In genomic region chr7:140242057-140243031, GRCh38 we compare ENCODE assay signal across 9 cellular contexts.
DNase-seq lines count a peak whose midpoint lies in the region; ATAC-seq and TF ChIP-seq lines count a peak whose summit lies in the region.
"Had no signal": no experiment of that assay in that cellular context is flagged by ENCODE, and none has a peak within 500 bp of the region (broad histone marks: within the 10 kb centered on the region; RNA-seq: fewer than 3 reads in every experiment).

No MANE protein-coding gene starts in this region.

- H3K27ac Mint-ChIP-seq in activated naive CD8-positive, alpha-beta T cell, result peak overlapping the region; percentile 34

- H3K27ac ChIP-seq in osteoblast (ENCODE audit: low read depth, low read length), result no peak overlapping the region

- no peak overlapping the region for H2AFZ ChIP-seq in osteoblast (ENCODE audit: low read length)

- H3K79me2 ChIP-seq in osteoblast (ENCODE audit: insufficient read depth, low read length), result no peaks in the 10 kb centered on the region

- peak; percentile 80 for ATAC-seq in HG03432 (IDR thresholded peaks at IDR 0.05; ENCODE audit: unreplicated experiment)

- TF ChIP-seq CTCF in osteoblast (IDR thresholded peaks at IDR 0.05; ENCODE audit: extremely low read depth, low read depth, low read length), result no peak

- in situ Hi-C loops in G401 (cut with HindIII; ENCODE audit: low sequenced_read_pairs), result no loop called here

- no peaks in the 10 kb centered on the region for H3K4me1 ChIP-seq in osteoblast (ENCODE audit: insufficient read depth, low read length)

- no peak overlapping the region for H3K4me2 ChIP-seq in osteoblast (ENCODE audit: insufficient read depth, low read length)

- no peaks in the 10 kb centered on the region for H3K9me3 Mint-ChIP-seq in activated naive CD8-positive, alpha-beta T cell (ENCODE audit: low read depth)

- H3K36me3 Mint-ChIP-seq in activated naive CD8-positive, alpha-beta T cell, result no peaks in the 10 kb centered on the region
- H3K36me3 Mint-ChIP-seq: brain had no signal

- H3K36me3 ChIP-seq in osteoblast (ENCODE audit: insufficient read depth, low read length), result no peaks in the 10 kb centered on the region

- peak; percentile 40 to 58 (median 41) for DNase-seq in NCI-H1417 (lab: John Stamatoyannopoulos, UW)
- no peak for DNase-seq in NCI-H1417 treated with DMSO at 0.1 percent for 48 hours (lab: John Stamatoyannopoulos, UW)
- DNase-seq in pons (ENCODE audit: low spot score), result peak; percentile 31
- DNase-seq in G401 (ENCODE audit: low spot score), result no peak
- DNase-seq in osteoblast (ENCODE audit: insufficient read length, low spot score, missing footprints), result no peak
- no peak for DNase-seq in stimulated activated CD4-positive, alpha-beta T cell treated with anti-CD3 and anti-CD28 coated beads, Interleukin-2, amount 100 ng/mL, for 48 hours

- H3K4me3 ChIP-seq in osteoblast (ENCODE audit: insufficient read depth, low read length), result no peak overlapping the region

- no peaks in the 10 kb centered on the region for H4K20me1 ChIP-seq in osteoblast (ENCODE audit: insufficient read depth, low read length)

- peaks cover 10% of the 10 kb centered on the region for H3K4me1 Mint-ChIP-seq in activated naive CD8-positive, alpha-beta T cell (ENCODE audit: low read depth)
- H3K4me1 Mint-ChIP-seq: brain had no signal

- no peak overlapping the region for H3K4me3 Mint-ChIP-seq in activated naive CD8-positive, alpha-beta T cell
- H3K4me3 Mint-ChIP-seq: brain had no signal

- H3K27me3 ChIP-seq in osteoblast (ENCODE audit: insufficient read depth, low read length), result peaks cover 14% of the 10 kb centered on the region

- no peaks in the 10 kb centered on the region for H3K9me3 ChIP-seq in osteoblast (ENCODE audit: low read depth, low read length)

- H3K27me3 Mint-ChIP-seq in activated naive CD8-positive, alpha-beta T cell, result no peaks in the 10 kb centered on the region
- H3K27me3 Mint-ChIP-seq: brain had no signal

Comparison
In these comparisons a context has a peak if more than half of its experiments do, and no peak if none do; other contexts are left out.
1. DNase-seq: peak in NCI-H1417 (3 of 3) and pons (single experiment); none in NCI-H1417 treated with DMSO at 0.1 percent for 48 hours (single experiment), G401 (single experiment), osteoblast (single experiment) and stimulated activated CD4-positive, alpha-beta T cell treated with anti-CD3 and anti-CD28 coated beads, Interleukin-2, amount 100 ng/mL, for 48 hours (0 of 2).